Comparison of ENCODE assay signal across 1 cellular context in the genomic region with DNA sequence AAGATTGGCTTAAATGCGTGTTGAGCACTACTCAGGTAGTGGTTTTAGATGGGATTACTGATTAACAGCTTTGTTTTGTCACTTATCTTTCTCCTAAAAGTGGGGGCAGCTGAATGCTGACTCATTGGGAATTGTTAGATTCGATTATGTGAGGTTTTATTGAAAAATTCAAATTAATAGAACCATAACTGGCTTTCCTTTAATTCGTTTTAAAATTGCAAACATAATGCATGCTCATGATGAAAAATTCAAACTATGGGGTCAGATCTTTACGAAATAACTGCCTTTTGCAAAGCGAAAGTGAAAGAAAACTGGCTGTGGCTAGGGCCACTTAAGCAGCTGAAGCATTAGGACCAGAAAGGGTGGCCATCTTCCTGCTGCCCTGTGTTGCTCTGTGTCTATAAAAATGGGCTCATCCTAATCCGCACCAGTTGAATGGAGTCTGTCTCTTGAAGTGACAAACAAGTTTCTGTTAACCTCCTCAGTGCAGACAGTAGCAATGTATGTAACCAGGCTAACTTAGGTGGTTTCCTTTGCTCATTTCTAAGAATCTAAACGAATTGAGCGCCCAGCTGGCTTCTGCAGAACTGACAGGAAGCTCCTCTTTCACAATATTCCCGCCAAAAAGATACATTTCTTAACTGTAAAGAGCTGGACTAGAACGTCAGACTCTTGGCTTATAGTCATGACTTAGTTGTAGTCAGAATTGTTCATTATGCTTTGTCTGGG.
TF ChIP-seq lines count a peak whose summit lies in the region.

No MANE protein-coding gene starts in this region.

TF ChIP-seq in HepG2, 621 proteins besides CTCF, POLR2A, EP300 and RAD21 (continued from another document):
- TF ChIP-seq, protein P1, sequence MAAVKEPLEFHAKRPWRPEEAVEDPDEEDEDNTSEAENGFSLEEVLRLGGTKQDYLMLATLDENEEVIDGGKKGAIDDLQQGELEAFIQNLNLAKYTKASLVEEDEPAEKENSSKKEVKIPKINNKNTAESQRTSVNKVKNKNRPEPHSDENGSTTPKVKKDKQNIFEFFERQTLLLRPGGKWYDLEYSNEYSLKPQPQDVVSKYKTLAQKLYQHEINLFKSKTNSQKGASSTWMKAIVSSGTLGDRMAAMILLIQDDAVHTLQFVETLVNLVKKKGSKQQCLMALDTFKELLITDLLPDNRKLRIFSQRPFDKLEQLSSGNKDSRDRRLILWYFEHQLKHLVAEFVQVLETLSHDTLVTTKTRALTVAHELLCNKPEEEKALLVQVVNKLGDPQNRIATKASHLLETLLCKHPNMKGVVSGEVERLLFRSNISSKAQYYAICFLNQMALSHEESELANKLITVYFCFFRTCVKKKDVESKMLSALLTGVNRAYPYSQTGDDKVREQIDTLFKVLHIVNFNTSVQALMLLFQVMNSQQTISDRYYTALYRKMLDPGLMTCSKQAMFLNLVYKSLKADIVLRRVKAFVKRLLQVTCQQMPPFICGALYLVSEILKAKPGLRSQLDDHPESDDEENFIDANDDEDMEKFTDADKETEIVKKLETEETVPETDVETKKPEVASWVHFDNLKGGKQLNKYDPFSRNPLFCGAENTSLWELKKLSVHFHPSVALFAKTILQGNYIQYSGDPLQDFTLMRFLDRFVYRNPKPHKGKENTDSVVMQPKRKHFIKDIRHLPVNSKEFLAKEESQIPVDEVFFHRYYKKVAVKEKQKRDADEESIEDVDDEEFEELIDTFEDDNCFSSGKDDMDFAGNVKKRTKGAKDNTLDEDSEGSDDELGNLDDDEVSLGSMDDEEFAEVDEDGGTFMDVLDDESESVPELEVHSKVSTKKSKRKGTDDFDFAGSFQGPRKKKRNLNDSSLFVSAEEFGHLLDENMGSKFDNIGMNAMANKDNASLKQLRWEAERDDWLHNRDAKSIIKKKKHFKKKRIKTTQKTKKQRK (IDR thresholded peaks at IDR 0.05; ENCODE audit: low read length) = no peak
